33 cellular contexts compared by ENCODE assay signal in the genomic region with DNA sequence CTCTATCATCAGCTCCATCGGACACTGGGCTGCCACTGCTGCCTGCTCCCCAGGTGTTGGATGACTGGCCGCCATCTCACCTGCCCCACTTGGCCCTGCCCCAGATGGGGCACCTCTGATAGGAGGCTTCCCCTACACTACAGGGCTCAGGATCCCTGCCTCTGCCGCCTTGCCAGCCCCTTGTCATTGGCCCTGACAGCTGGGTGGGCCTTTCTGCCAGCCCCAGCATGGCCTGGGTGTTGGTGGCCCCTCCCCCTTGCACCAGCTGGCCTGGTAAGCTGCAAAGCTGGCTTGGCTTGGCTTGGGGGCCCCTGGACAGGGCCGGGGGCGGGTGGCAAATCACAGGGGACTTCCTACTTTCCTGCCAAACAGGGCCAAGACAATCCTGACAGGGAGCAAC. TPM values are rescaled to one million over a fixed set of nuclear protein-coding genes. Genes with fewer than 3 reads are reported as not detected.
A peak's percentile ranks its signal among the peaks of the same experiment; 100 is the strongest.
DNase-seq lines count a peak whose midpoint lies in the region; TF ChIP-seq lines count a peak whose summit lies in the region.
"Had no signal": no experiment of that assay in that cellular context is flagged by ENCODE, and none has a peak within 500 bp of the region (broad histone marks: within the 10 kb centered on the region; RNA-seq: fewer than 3 reads in every experiment).

No MANE protein-coding gene starts in this region.

- H3K27me3 ChIP-seq in adrenal gland: no peaks in the 10 kb centered on the region
- H3K27me3 ChIP-seq: breast epithelium, hepatocyte, MG63, upper lobe of right lung had no signal

- intact Hi-C loops in adrenal gland (cut with DNase I): no loop called here

- DNase-seq in NCI-H146 (lab: John Stamatoyannopoulos, UW) (peak; percentile 19), NCI-H146 treated with DMSO at 0.1 percent for 48 hours (lab: John Stamatoyannopoulos, UW; ENCODE audit: unreplicated experiment) (no peak), NCI-H82 (lab: John Stamatoyannopoulos, UW) (peak; percentile 96), iPS-NIHi7 (ENCODE audit: extremely low spot score) (peak; percentile 10), NK-92 (lab: John Stamatoyannopoulos, UW; ENCODE audit: unreplicated experiment) (no peak), SK-N-DZ (ENCODE audit: low spot score) (no peak), cerebellar nuclear complex (lab: John Stamatoyannopoulos, UW) (no peak), adrenal gland (no peak)
- DNase-seq: activated CD4-positive, alpha-beta T cell treated with anti-CD3 and anti-CD28 coated beads, Interleukin-2, amount 10 ng/mL, durations not matched to agents 7 days and 5 days; activated effector memory CD4-positive, alpha-beta T cell treated with Interleukin-2 at 50 U/mL for 16 hours; activated T-cell treated with anti-CD3 and anti-CD28 coated beads, Interleukin-2, amount 50 U/mL, for 1 hour; anterior cingulate cortex; CD4-positive, CD25-positive, alpha-beta regulatory T cell; left cardiac atrium; MG63; mucosa of descending colon; NCI-H1105; NCI-H2029 treated with DMSO at 0.1 percent for 48 hours; NCI-H345; SHP77; stimulated activated naive CD8-positive, alpha-beta T cell treated with anti-CD3 and anti-CD28 coated beads, Interleukin-15, Interleukin-2, amounts not matched to agents 100 U/mL and 50 U/mL, for 24 hours; upper lobe of right lung had no signal

- no peaks in the 10 kb centered on the region for H3K36me3 ChIP-seq in adrenal gland (replicated peaks in 1 of 2)
- H3K36me3 ChIP-seq: breast epithelium, MG63, upper lobe of right lung had no signal

- 75 to 84% (median 83%) methylated on average over 5 of the region's 5 CpGs; no CpG with 5 or more reads in 1 of the 4 donors for WGBS in adrenal gland, 4 donors

- no peaks in the 10 kb centered on the region for H3K9me3 ChIP-seq in adrenal gland (replicated peaks in 1 of 3)
- H3K9me3 ChIP-seq: breast epithelium, MG63, mucosa of descending colon, upper lobe of right lung had no signal

- no peak for TF ChIP-seq POLR2A in adrenal gland (IDR thresholded peaks at IDR 0.05)

- no peak for TF ChIP-seq CTCF in adrenal gland (IDR thresholded peaks at IDR 0.05)

- H3K4me3 ChIP-seq in adrenal gland: no peak overlapping the region
- H3K4me3 ChIP-seq: breast epithelium, GM12878, hepatocyte, MG63, mucosa of descending colon, skin epidermis, upper lobe of right lung had no signal

- H3K27ac ChIP-seq in adrenal gland: no peak overlapping the region
- H3K27ac ChIP-seq: 22Rv1, breast epithelium, hepatocyte, HL-60, KMS-11, skin epidermis, upper lobe of right lung had no signal

- no peaks in the 10 kb centered on the region for H3K4me1 ChIP-seq in adrenal gland (replicated peaks in 1 of 2)
- H3K4me1 ChIP-seq: breast epithelium, upper lobe of right lung had no signal

RNA-seq across cellular contexts. Expression of a gene that starts 10.6 kb away (rescaled TPM):
- polyA plus RNA-seq in SK-N-DZ (2014; cell fraction: cytosol; rRNA removed): 0.06 and 0.08 TPM in 2 replicates
- 0.09 TPM in 1 of 2 replicates, not detected in the other for polyA plus RNA-seq in SK-N-DZ (2014; cell fraction: nucleus; rRNA removed)
- total RNA-seq in adrenal gland: 1 to 10 TPM in 3 of 8 donors, under 1 TPM in 4, not detected in 1; 0.19 to 2.9 (median 0.68) TPM
- 1 to 10 TPM in 1 of 3 donors, under 1 TPM in 2; 0.68 to 1.0 (median 0.77) TPM for polyA plus RNA-seq in adrenal gland
- total RNA-seq: endothelial cell of umbilical vein, H4, lung microvascular endothelial cell, osteocyte, upper lobe of right lung had no signal

RNA-seq across cellular contexts. Expression of a gene that starts 50.6 kb away (rescaled TPM):
- 8,232 and 8,575 TPM in 2 replicates for polyA plus RNA-seq in SK-N-DZ (2014; cell fraction: cytosol; rRNA removed)
- 3,567 and 4,317 TPM in 2 replicates for polyA plus RNA-seq in SK-N-DZ (2014; cell fraction: nucleus; rRNA removed)
- total RNA-seq in adrenal gland: 1,000 to 10,000 TPM; 1,048 to 3,093 (median 1,795) TPM
- polyA plus RNA-seq in adrenal gland: 1,000 to 10,000 TPM in 2 of 3 donors, 100 to 1,000 TPM in 1; 937 to 2,565 (median 2,238) TPM

Comparison
In these comparisons a context has a peak if more than half of its experiments do, and no peak if none do; other contexts are left out.
1. DNase-seq: peak in NCI-H146 (single experiment), NCI-H82 (single experiment) and iPS-NIHi7 (single experiment); none in NCI-H146 treated with DMSO at 0.1 percent for 48 hours (single experiment), NK-92 (single experiment), SK-N-DZ (single experiment), cerebellar nuclear complex (0 of 2) and adrenal gland (0 of 7).